1 cellular context compared by ENCODE assay signal in the genomic region with DNA sequence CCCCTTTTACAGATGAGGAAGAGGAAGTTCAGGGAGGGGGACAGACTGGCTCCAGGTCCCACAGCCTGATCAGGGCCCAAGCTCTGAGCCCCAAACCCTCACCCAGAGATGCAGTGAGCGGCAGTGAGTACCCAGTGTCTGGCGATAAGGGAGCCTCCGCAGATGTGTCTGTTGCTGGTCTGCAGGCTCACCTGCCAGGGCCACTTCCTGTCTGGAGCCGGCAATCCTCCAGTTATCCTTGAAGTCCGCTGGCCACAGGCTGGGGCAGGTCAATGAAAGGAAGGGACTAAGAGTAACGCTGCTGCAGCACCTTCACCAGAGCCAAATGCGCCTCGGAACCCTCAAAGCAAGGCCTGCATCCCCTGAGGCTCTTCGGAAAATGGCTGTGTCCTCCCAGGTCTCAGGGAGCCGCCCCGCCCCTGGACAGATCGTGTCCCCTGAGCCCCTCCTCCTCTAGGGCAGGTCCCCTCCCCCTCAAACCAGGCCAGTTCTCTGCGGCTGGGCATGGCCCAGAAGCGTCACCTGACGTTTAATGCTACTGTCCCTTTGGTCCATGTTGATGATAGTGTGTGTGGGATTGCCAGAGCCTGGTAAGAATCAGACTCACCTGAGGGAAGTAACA.
TF ChIP-seq lines count a peak whose summit lies in the region.

No MANE protein-coding gene starts in this region.

TF ChIP-seq in GM23338, 12 proteins besides CTCF, POLR2A, EP300 and RAD21 (continued from another document):
- TF ChIP-seq, protein P1, sequence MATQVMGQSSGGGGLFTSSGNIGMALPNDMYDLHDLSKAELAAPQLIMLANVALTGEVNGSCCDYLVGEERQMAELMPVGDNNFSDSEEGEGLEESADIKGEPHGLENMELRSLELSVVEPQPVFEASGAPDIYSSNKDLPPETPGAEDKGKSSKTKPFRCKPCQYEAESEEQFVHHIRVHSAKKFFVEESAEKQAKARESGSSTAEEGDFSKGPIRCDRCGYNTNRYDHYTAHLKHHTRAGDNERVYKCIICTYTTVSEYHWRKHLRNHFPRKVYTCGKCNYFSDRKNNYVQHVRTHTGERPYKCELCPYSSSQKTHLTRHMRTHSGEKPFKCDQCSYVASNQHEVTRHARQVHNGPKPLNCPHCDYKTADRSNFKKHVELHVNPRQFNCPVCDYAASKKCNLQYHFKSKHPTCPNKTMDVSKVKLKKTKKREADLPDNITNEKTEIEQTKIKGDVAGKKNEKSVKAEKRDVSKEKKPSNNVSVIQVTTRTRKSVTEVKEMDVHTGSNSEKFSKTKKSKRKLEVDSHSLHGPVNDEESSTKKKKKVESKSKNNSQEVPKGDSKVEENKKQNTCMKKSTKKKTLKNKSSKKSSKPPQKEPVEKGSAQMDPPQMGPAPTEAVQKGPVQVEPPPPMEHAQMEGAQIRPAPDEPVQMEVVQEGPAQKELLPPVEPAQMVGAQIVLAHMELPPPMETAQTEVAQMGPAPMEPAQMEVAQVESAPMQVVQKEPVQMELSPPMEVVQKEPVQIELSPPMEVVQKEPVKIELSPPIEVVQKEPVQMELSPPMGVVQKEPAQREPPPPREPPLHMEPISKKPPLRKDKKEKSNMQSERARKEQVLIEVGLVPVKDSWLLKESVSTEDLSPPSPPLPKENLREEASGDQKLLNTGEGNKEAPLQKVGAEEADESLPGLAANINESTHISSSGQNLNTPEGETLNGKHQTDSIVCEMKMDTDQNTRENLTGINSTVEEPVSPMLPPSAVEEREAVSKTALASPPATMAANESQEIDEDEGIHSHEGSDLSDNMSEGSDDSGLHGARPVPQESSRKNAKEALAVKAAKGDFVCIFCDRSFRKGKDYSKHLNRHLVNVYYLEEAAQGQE (IDR thresholded peaks at IDR 0.05; ENCODE audit: unreplicated experiment), result no peak
